ENCODE assay signal across 8 cellular contexts in the genomic region with DNA sequence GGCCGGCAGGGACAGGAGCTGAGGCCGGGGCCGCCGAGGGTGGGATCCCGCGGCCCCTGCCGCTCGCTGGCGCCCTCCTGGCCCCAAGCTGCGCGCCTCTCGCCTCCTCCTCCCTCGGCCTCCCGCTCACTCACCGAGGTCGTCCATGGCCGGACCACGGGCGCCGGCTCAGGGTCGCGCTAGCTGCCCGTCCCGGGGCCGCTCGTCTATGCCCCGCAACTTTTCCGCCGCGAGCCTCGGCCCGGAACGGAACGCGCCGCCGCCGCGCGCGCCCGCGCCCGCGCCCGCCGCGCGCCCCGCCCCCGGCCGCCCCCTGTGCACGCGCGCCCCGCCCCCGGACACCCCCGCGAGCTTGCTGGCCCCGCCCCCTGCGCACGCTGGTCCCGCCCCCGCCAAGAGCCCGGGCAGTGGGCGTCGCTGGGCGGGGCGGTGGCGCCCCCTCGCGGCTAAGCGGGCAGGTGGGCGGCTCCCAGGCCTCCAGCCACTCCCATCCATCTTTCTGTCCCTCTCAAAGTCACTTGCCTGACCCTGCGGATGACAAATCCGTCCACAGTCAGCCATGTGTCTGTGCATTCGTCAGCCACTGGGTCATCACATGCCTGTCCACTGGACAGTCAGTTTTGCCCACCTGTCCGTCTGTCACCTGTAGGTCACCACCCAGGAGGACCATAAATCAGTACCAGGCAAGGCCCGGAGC. TPM values are rescaled to one million over a fixed set of nuclear protein-coding genes. Genes with fewer than 3 reads are reported as not detected.
DNase-seq lines count a peak whose midpoint lies in the region; ATAC-seq and TF ChIP-seq lines count a peak whose summit lies in the region.

A gene (minus strand): TSS at position 248 of the 697 bp plus-strand sequence. CDS start 101 bp downstream, at position 147.

- H4K20me1 ChIP-seq in neural cell (ENCODE audit: insufficient read depth), result no peaks in the 10 kb centered on the region

- H3K36me3 Mint-ChIP-seq in CD8-positive, alpha-beta memory T cell, result peaks cover 0 to 18% (median 10%) of the 10 kb centered on the region in 3 donors

- H3K27me3 Mint-ChIP-seq in CD8-positive, alpha-beta memory T cell, result peaks cover 0 to 2% of the 10 kb centered on the region in 2 donors

- H2AFZ ChIP-seq in neural cell (ENCODE audit: low read depth, low read length), result peak within 1 kb of the TSS; percentile 45

- H3K27ac ChIP-seq in CD8-positive, alpha-beta memory T cell (ENCODE audit: low read depth, low read length), result peak within 1 kb of the TSS; percentile 82
- H3K27ac ChIP-seq in neural cell (ENCODE audit: low read length), result no peak within 1 kb of the TSS
- peak within 1 kb of the TSS; percentile 92 to 96 (median 94) for H3K27ac ChIP-seq in stomach

- H3K79me2 ChIP-seq in neural cell (replicated peaks; ENCODE audit: insufficient read depth, low read length), result no peaks in the 10 kb centered on the region

- H3K27ac Mint-ChIP-seq in CD8-positive, alpha-beta memory T cell, result peak within 1 kb of the TSS; percentile 85 to 98 (median 91)

- WGBS in stomach, 5 donors, result 1 to 3% (median 2%) methylated on average over 22 to 79 of the region's 79 CpGs

- POLR2A ChIA-PET in CD8-positive, alpha-beta memory T cell (lab: Charles Lee), result interaction anchor here (0.7 to 6.7 kb wide), 9 partner anchors 9 to 64 kb away, joined by 3 to 101 read pairs (median 4); a partner anchor contains a TSS

- TF ChIP-seq EP300 in Ishikawa (IDR thresholded peaks at IDR 0.05; ENCODE audit: borderline replicate concordance), result no peak
- no peak for TF ChIP-seq EP300 in neural cell (conservative IDR thresholded peaks at IDR 0.05; ENCODE audit: poor library complexity, severe bottlenecking)
- TF ChIP-seq EP300 in stomach (IDR thresholded peaks at IDR 0.05), result no peak

- H3K4me1 Mint-ChIP-seq in CD8-positive, alpha-beta memory T cell, result peaks cover 41 to 48% (median 42%) of the 10 kb centered on the region in 3 donors

- no peaks in the 10 kb centered on the region for H3K9me3 ChIP-seq in CD8-positive, alpha-beta memory T cell (ENCODE audit: low read length)
- H3K9me3 ChIP-seq in neural cell (ENCODE audit: low read length) (no peaks in the 10 kb centered on the region), stomach (no peaks in the 10 kb centered on the region)

- peaks cover 44% of the 10 kb centered on the region for H3K4me1 ChIP-seq in CD8-positive, alpha-beta memory T cell (ENCODE audit: insufficient read depth, low read length)
- peaks cover 32 to 56% (median 51%) of the 10 kb centered on the region in 4 donors for H3K4me1 ChIP-seq in stomach

- H3F3A ChIP-seq in neural cell (ENCODE audit: insufficient read depth, low read length, poor library complexity, severe bottlenecking), result no peaks in the 10 kb centered on the region

- CTCF ChIA-PET in CD8-positive, alpha-beta memory T cell (lab: Charles Lee), result interaction anchor here (0.6 to 34.4 kb wide), 17 partner anchors 9 to 155 kb away, joined by 3 to 727 read pairs (median 5); a partner anchor contains a TSS

- ATAC-seq in GM21367 (IDR thresholded peaks at IDR 0.05; ENCODE audit: unreplicated experiment), result peak; percentile 75

- H3K4me3 ChIP-seq in CD8-positive, alpha-beta memory T cell (ENCODE audit: low read length), result peak within 1 kb of the TSS; percentile 97
- H3K4me3 ChIP-seq in fibroblast of the aortic adventitia (ENCODE audit: low read depth, low read length), result peak within 1 kb of the TSS; percentile 87
- H3K4me3 ChIP-seq in neural cell (ENCODE audit: low read length), result peak within 1 kb of the TSS; percentile 91
- peak within 1 kb of the TSS; percentile 85 to 99 (median 98) for H3K4me3 ChIP-seq in stomach

- H3K36me3 ChIP-seq in CD8-positive, alpha-beta memory T cell (ENCODE audit: insufficient read depth, low read length), result peaks cover 3% of the 10 kb centered on the region
- H3K36me3 ChIP-seq in neural cell (ENCODE audit: insufficient read depth, low read length), result no peaks in the 10 kb centered on the region
- no peaks in the 10 kb centered on the region for H3K36me3 ChIP-seq in stomach

- H3K9me2 ChIP-seq in neural cell (ENCODE audit: insufficient read depth, low read length), result no peaks in the 10 kb centered on the region

- H3K4me3 Mint-ChIP-seq in CD8-positive, alpha-beta memory T cell, result peak within 1 kb of the TSS; percentile 82 to 98 (median 94)

- H3K9me3 Mint-ChIP-seq in CD8-positive, alpha-beta memory T cell, result peaks cover 0 to 2% (median 0%) of the 10 kb centered on the region in 5 donors

- no peaks in the 10 kb centered on the region for H3K27me3 ChIP-seq in CD8-positive, alpha-beta memory T cell (ENCODE audit: insufficient read depth, low read length, poor library complexity, severe bottlenecking)
- H3K27me3 ChIP-seq in neural cell (ENCODE audit: insufficient read depth, low read depth, low read length), result no peaks in the 10 kb centered on the region
- H3K27me3 ChIP-seq in stomach, result no peaks in the 10 kb centered on the region

- peak within 1 kb of the TSS; percentile 51 for H3K4me2 ChIP-seq in neural cell (ENCODE audit: low read length)

- DNase-seq in CD8-positive, alpha-beta memory T cell, result peak; percentile 87 to 95 (median 90)
- peak; percentile 84 for DNase-seq in RPMI8226
- peak; percentile 85 for DNase-seq in activated effector memory CD4-positive, alpha-beta T cell treated with Interleukin-2 at 50 U/mL for 16 hours
- peak; percentile 77 for DNase-seq in fibroblast of the aortic adventitia (ENCODE audit: low read depth)
- peak; percentile 93 for DNase-seq in stomach

- peak within 1 kb of the TSS; percentile 78 for H3K9ac ChIP-seq in neural cell (ENCODE audit: low read length)

- TF ChIP-seq RAD21 in Ishikawa (IDR thresholded peaks at IDR 0.05; ENCODE audit: low read depth) (peak; percentile 86), neural cell (conservative IDR thresholded peaks at IDR 0.05) (peak; percentile 83)

- no peak for TF ChIP-seq POLR2A in stomach (IDR thresholded peaks at IDR 0.05)

- TF ChIP-seq CTCF in fibroblast of the aortic adventitia (IDR thresholded peaks at IDR 0.05; ENCODE audit: insufficient read depth, low read length) (peak; percentile 70), neural cell (IDR thresholded peaks at IDR 0.05; ENCODE audit: poor library complexity, severe bottlenecking) (peak; percentile 80), stomach (IDR thresholded peaks at IDR 0.05) (peak in 5 of 7 experiments; percentile 70 to 92 (median 77))

- intact Hi-C loops in stomach (cut with DNase I; ENCODE audit: low total_unique reads), result loop anchor here (2.0 kb wide), 1 partner anchor 37 kb away; no protein-coding TSS in a partner anchor

TF ChIP-seq in Ishikawa, 13 proteins besides CTCF, POLR2A, EP300 and RAD21:
- TF ChIP-seq TAF1 (IDR thresholded peaks at IDR 0.05; ENCODE audit: low read depth) (peak; percentile 48; the same call in 1 of the 2 replicates), ZBTB7A (IDR thresholded peaks at IDR 0.05; ENCODE audit: low read depth) (0 out of 2 replicates have a peak, but pooled peaks have one; percentile 77), CEBPB (IDR thresholded peaks at IDR 0.05) (no peak), CREB1 (IDR thresholded peaks at IDR 0.05; ENCODE audit: low read depth) (no peak), EGR1 (IDR thresholded peaks at IDR 0.05) (peak; percentile 68)
- TF ChIP-seq, protein P1, sequence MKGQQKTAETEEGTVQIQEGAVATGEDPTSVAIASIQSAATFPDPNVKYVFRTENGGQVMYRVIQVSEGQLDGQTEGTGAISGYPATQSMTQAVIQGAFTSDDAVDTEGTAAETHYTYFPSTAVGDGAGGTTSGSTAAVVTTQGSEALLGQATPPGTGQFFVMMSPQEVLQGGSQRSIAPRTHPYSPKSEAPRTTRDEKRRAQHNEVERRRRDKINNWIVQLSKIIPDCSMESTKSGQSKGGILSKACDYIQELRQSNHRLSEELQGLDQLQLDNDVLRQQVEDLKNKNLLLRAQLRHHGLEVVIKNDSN (IDR thresholded peaks at IDR 0.05), result 0 out of 2 replicates have a peak, but pooled peaks have one; percentile 5

TF ChIP-seq in neural cell, 6 proteins besides CTCF, POLR2A, EP300 and RAD21:
- TF ChIP-seq MXI1 (conservative IDR thresholded peaks at IDR 0.05; ENCODE audit: poor library complexity, severe bottlenecking), result peak; percentile 38
- peak; percentile 41 for TF ChIP-seq TAF1 (IDR thresholded peaks at IDR 0.05; ENCODE audit: low read depth)
- no peak for TF ChIP-seq EZH2 (IDR thresholded peaks at IDR 0.05; ENCODE audit: borderline replicate concordance, insufficient read depth, low read length, poor library complexity, severe bottlenecking)
- TF ChIP-seq, protein P2, sequence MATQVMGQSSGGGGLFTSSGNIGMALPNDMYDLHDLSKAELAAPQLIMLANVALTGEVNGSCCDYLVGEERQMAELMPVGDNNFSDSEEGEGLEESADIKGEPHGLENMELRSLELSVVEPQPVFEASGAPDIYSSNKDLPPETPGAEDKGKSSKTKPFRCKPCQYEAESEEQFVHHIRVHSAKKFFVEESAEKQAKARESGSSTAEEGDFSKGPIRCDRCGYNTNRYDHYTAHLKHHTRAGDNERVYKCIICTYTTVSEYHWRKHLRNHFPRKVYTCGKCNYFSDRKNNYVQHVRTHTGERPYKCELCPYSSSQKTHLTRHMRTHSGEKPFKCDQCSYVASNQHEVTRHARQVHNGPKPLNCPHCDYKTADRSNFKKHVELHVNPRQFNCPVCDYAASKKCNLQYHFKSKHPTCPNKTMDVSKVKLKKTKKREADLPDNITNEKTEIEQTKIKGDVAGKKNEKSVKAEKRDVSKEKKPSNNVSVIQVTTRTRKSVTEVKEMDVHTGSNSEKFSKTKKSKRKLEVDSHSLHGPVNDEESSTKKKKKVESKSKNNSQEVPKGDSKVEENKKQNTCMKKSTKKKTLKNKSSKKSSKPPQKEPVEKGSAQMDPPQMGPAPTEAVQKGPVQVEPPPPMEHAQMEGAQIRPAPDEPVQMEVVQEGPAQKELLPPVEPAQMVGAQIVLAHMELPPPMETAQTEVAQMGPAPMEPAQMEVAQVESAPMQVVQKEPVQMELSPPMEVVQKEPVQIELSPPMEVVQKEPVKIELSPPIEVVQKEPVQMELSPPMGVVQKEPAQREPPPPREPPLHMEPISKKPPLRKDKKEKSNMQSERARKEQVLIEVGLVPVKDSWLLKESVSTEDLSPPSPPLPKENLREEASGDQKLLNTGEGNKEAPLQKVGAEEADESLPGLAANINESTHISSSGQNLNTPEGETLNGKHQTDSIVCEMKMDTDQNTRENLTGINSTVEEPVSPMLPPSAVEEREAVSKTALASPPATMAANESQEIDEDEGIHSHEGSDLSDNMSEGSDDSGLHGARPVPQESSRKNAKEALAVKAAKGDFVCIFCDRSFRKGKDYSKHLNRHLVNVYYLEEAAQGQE (IDR thresholded peaks at IDR 0.05; ENCODE audit: borderline replicate concordance), result peak; percentile 54
- TF ChIP-seq SMC3 (conservative IDR thresholded peaks at IDR 0.05; ENCODE audit: poor library complexity), result peak; percentile 84
- TF ChIP-seq POLR2AphosphoS5 (IDR thresholded peaks at IDR 0.05), result peak; percentile 58

RNA-seq across cellular contexts. Expression of the gene that starts here (rescaled TPM):
- total RNA-seq in CD8-positive, alpha-beta memory T cell, result 10 to 100 TPM; 33.7 to 35.9 TPM
- 146 TPM for polyA plus RNA-seq in CD8-positive, alpha-beta memory T cell
- 66.1 and 68.3 TPM in 2 replicates for total RNA-seq in fibroblast of the aortic adventitia (ENCODE audit: low replicate concordance)
- 5.9 and 6.3 TPM in 2 replicates for polyA plus RNA-seq in neural cell
- 4.6 and 7.4 TPM in 2 replicates for polyA minus RNA-seq in neural cell
- total RNA-seq in stomach, result 100 to 1,000 TPM in 1 of 5 donors, 10 to 100 TPM in 4; 39.7 to 129 (median 58.9) TPM
- polyA plus RNA-seq in stomach, result 10 to 100 TPM; 27.2 to 46.7 (median 33.6) TPM
